8 cellular contexts compared by ENCODE assay signal in genomic region chr5:159515909-159516415, GRCh38.
DNase-seq lines count a peak whose midpoint lies in the region; TF ChIP-seq lines count a peak whose summit lies in the region.

No MANE protein-coding gene starts in this region.

- H3K36me3 ChIP-seq in MM.1S (replicated peaks; ENCODE audit: insufficient read depth, low read length) = no peaks in the 10 kb centered on the region

- peak overlapping the region; percentile 20; the same call in 1 of the 2 replicates for H2AFZ ChIP-seq in MM.1S (ENCODE audit: low read length)

- H3K4me3 ChIP-seq in MM.1S (ENCODE audit: low read length) (no peak overlapping the region), dorsolateral prefrontal cortex (no peak overlapping the region)

- H3K4me2 ChIP-seq in MM.1S (ENCODE audit: low read depth, low read length) = peak overlapping the region; percentile 46

- H3K27me3 ChIP-seq in MM.1S (replicated peaks; ENCODE audit: insufficient read depth, low read length) = no peaks in the 10 kb centered on the region
- H3K27me3 ChIP-seq in dorsolateral prefrontal cortex = peaks cover 0 to 5% (median 0%) of the 10 kb centered on the region in 45 donors

- H3K27ac ChIP-seq in MM.1S (ENCODE audit: low read length) = no peak overlapping the region
- H3K27ac ChIP-seq in dorsolateral prefrontal cortex = no peak overlapping the region

- no peaks in the 10 kb centered on the region for H3K9me2 ChIP-seq in MM.1S (replicated peaks; ENCODE audit: insufficient read depth, low read length)

- intact Hi-C loops in dorsolateral prefrontal cortex (cut with DNase I) = loop anchor here (2.0 to 10.0 kb wide), 2 partner anchors 399 to 401 kb away; partner anchors contain the start of gene ADRA1B (in 2 of the 2)

- 0 out of 2 replicates have a peak, but pooled peaks cover 5% of the 10 kb centered on the region for H3K4me1 ChIP-seq in MM.1S (ENCODE audit: low read length)

- no peak overlapping the region for H3K9ac ChIP-seq in MM.1S (ENCODE audit: low read length)

- DNase-seq in DMS153 treated with DMSO at 0.1 percent for 48 hours (lab: John Stamatoyannopoulos, UW; ENCODE audit: unreplicated experiment) = peak; percentile 20
- no peak for DNase-seq in DMS153 (lab: John Stamatoyannopoulos, UW)
- peak; percentile 31 for DNase-seq in HCEC 1CT
- DNase-seq in MM.1S = peak; percentile 77
- DNase-seq in activated CD4-positive, alpha-beta T cell treated with anti-CD3 and anti-CD28 coated beads for 48 hours = peak; percentile 90
- peak in 6 of 10 donors; percentile 14 to 65 (median 44) for DNase-seq in dorsolateral prefrontal cortex
- peak; percentile 55 for DNase-seq in midbrain (lab: John Stamatoyannopoulos, UW)
- DNase-seq in stimulated activated CD8-positive, alpha-beta memory T cell treated with anti-CD3 and anti-CD28 coated beads, Interleukin-7, amount 100 ng/mL, for 24 hours (ENCODE audit: low read depth) = peak; percentile 63

- no peaks in the 10 kb centered on the region for H3K79me2 ChIP-seq in MM.1S (ENCODE audit: low read length)

- TF ChIP-seq CTCF in MM.1S (IDR thresholded peaks at IDR 0.05; ENCODE audit: low read length) (peak; percentile 86), dorsolateral prefrontal cortex (IDR thresholded peaks at IDR 0.05 in 54 of 56, conservative IDR thresholded peaks at IDR 0.05 in 2 of 56; ENCODE audit: low read depth in 1 of 56, partially characterized antibody in 56 of 56) (peak in 54 of 56 donors; percentile 31 to 70 (median 57))

- H4K20me1 ChIP-seq in MM.1S (ENCODE audit: insufficient read depth, low read length) = no peaks in the 10 kb centered on the region

- no peaks in the 10 kb centered on the region for H3K9me3 ChIP-seq in MM.1S (replicated peaks; ENCODE audit: insufficient read depth, low read length)

- H3F3A ChIP-seq in MM.1S (ENCODE audit: insufficient read depth, low read length) = no peaks in the 10 kb centered on the region
